8 cellular contexts compared by ENCODE assay signal in the genomic region with DNA sequence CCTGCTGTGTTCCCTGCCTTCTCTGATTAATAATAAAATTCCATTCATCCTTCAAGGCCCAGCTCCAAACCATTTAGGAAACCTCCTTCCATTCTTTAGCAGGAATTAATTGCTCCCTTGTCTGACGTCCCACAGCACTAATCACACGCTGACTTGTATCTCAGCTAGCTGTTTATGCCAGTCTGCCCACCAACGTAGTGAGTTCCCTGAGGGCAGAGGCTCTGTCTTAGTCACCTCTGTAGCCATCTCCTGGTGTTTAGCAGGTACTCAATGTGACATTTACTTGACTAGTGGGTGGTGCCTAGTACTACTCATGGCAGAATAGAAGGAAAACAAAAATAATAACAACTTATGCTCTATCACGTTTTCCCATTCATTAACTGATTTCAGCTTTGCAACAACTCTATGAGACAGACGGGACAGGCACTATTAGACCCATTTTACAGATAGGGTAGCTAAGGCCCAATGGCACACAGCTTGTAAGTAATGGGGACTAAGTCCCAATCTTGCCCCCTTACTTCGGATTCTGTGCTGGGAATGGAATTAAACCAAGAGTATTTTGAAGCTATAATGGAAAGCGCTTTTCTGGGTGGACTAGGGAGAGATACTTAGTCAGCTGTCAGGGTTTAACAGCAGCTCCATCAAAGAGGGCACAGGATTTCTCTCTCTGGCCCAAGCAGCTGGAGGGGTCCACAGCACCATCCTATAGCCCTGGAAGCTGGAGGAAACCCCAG. TPM values are rescaled to one million over a fixed set of nuclear protein-coding genes. Genes with fewer than 3 reads are reported as not detected.
DNase-seq lines count a peak whose midpoint lies in the region; ATAC-seq and TF ChIP-seq lines count a peak whose summit lies in the region.

No MANE protein-coding gene starts in this region.

- no peaks in the 10 kb centered on the region for H3K36me3 ChIP-seq in HUES48 (ENCODE audit: control insufficient read depth, insufficient read depth, low read length)

- TF ChIP-seq CTCF in 22Rv1 (IDR thresholded peaks at IDR 0.05): no peak
- TF ChIP-seq CTCF in brain (conservative IDR thresholded peaks at IDR 0.05): no peak

- H3K27me3 ChIP-seq in HUES48 (ENCODE audit: control insufficient read depth, insufficient read depth, low read length) (no peaks in the 10 kb centered on the region), mononuclear cell (ENCODE audit: insufficient read depth, low read length) (no peaks in the 10 kb centered on the region)

- H3K9me3 ChIP-seq in HUES48 (ENCODE audit: control insufficient read depth, insufficient read depth, low read length) (no peaks in the 10 kb centered on the region), mononuclear cell (ENCODE audit: low read depth, low read length) (no peaks in the 10 kb centered on the region)

- H3K4me1 Mint-ChIP-seq in brain: peaks cover 32% of the 10 kb centered on the region

- intact Hi-C loops in left colon (cut with DNase I, micrococcal nuclease) (no loop called here), sciatic nerve (cut with DNase I) (no loop called here)

- no peak for ATAC-seq in HG03442 (IDR thresholded peaks at IDR 0.05; ENCODE audit: unreplicated experiment)
- ATAC-seq in left colon: no peak
- no peak for ATAC-seq in sciatic nerve

- peak overlapping the region; percentile 76 for H3K4me3 ChIP-seq in HUES48 (ENCODE audit: low read depth, low read length)
- H3K4me3 ChIP-seq in mononuclear cell (ENCODE audit: low read length): peak overlapping the region; percentile 69

- H3K4me3 Mint-ChIP-seq in brain: peak overlapping the region; percentile 88 to 95 (median 94)

- DNase-seq in left colon: no peak
- no peak for DNase-seq in stimulated activated CD8-positive, alpha-beta memory T cell treated with anti-CD3 and anti-CD28 coated beads, Interleukin-4, amount 100 ng/mL, for 48 hours
- no peak for DNase-seq in sciatic nerve (ENCODE audit: low spot score)

- peaks cover 7% of the 10 kb centered on the region for H3K27me3 Mint-ChIP-seq in brain

- no peaks in the 10 kb centered on the region for H3K9me3 Mint-ChIP-seq in brain

- no peak overlapping the region for H3K9ac ChIP-seq in HUES48 (ENCODE audit: low read depth, low read length)

- peak overlapping the region; percentile 96 to 100 (median 98) for H3K27ac Mint-ChIP-seq in brain

- peaks cover 4% of the 10 kb centered on the region; the same call in 1 of the 2 replicates for H3K4me1 ChIP-seq in HUES48 (ENCODE audit: control insufficient read depth, insufficient read depth, low read length)
- H3K4me1 ChIP-seq in mononuclear cell (ENCODE audit: insufficient read depth, low read length): peaks cover 22% of the 10 kb centered on the region

- H3K27ac ChIP-seq in 22Rv1: peak overlapping the region; percentile 71
- no peak overlapping the region for H3K27ac ChIP-seq in HUES48 (ENCODE audit: low read depth, low read length)

- peaks cover under 1% of the 10 kb centered on the region for H3K36me3 Mint-ChIP-seq in brain

RNA-seq across cellular contexts. Expression of a gene that starts 0.9 kb away (rescaled TPM):
- 26.4 TPM for polyA plus RNA-seq in brain (ENCODE audit: insufficient read depth, low read depth, low replicate concordance)
- 11.8 TPM for total RNA-seq in mononuclear cell
- total RNA-seq in left colon: 10 to 100 TPM; 43.6 to 53.6 TPM
- total RNA-seq in sciatic nerve: 41.1 TPM

RNA-seq across cellular contexts. Expression of a gene that starts 40.9 kb away (rescaled TPM):
- polyA plus RNA-seq in brain (ENCODE audit: insufficient read depth, low read depth, low replicate concordance): 14.2 TPM
- 2.3 TPM for total RNA-seq in mononuclear cell
- total RNA-seq in left colon: 100 to 1,000 TPM; 149 to 194 TPM
- 21.2 TPM for total RNA-seq in sciatic nerve
